13 cellular contexts compared by ENCODE assay signal in the genomic region with DNA sequence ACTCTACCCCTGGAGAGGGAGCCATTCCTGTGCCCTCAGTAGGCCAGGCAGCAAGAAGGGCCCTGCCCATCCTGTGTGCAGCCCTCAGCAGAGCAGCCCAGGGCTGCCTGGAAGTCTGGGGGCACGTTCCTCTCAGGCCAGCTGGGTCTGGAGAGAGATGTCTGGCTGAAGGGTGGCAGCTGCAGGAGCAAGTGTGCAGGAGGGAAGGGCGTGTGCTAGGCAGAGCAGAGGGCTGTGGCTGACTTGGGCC.
DNase-seq lines count a peak whose midpoint lies in the region; ATAC-seq, FAIRE-seq and TF ChIP-seq lines count a peak whose summit lies in the region.
"Had no signal": no experiment of that assay in that cellular context is flagged by ENCODE, and none has a peak within 500 bp of the region (broad histone marks: within the 10 kb centered on the region; RNA-seq: fewer than 3 reads in every experiment).

No MANE protein-coding gene starts in this region.

- no peak for TF ChIP-seq CTCF in breast epithelium (IDR thresholded peaks at IDR 0.05)

- H3K4me3 Mint-ChIP-seq in activated naive CD8-positive, alpha-beta T cell treated with anti-CD3 and anti-CD28 coated beads, Interleukin-2, amount 10 ng/mL, durations not matched to agents 7 days and 5 days, result peak overlapping the region; percentile 49
- no peak overlapping the region for H3K4me3 Mint-ChIP-seq in activated naive CD8-positive, alpha-beta T cell treated with anti-CD3 and anti-CD28 coated beads, Interleukin-2, amount 50 U/mL, for 24 hours
- H3K4me3 Mint-ChIP-seq in central memory CD8-positive, alpha-beta T cell, result no peak overlapping the region
- H3K4me3 Mint-ChIP-seq: nephron progenitor cell had no signal

- no peaks in the 10 kb centered on the region for H3K27me3 ChIP-seq in breast epithelium

- TF ChIP-seq POLR2A in H54 (IDR thresholded peaks at IDR 0.05; ENCODE audit: low read depth, low read length), result no peak
- TF ChIP-seq POLR2A in breast epithelium (IDR thresholded peaks at IDR 0.05), result no peak

- peaks cover 11% of the 10 kb centered on the region for H3K36me3 Mint-ChIP-seq in activated naive CD8-positive, alpha-beta T cell treated with anti-CD3 and anti-CD28 coated beads, Interleukin-2, amount 10 ng/mL, durations not matched to agents 7 days and 5 days
- H3K36me3 Mint-ChIP-seq in activated naive CD8-positive, alpha-beta T cell treated with anti-CD3 and anti-CD28 coated beads, Interleukin-2, amount 50 U/mL, for 24 hours (ENCODE audit: low read depth), result no peaks in the 10 kb centered on the region
- H3K36me3 Mint-ChIP-seq in central memory CD8-positive, alpha-beta T cell (ENCODE audit: insufficient read depth), result peaks cover 16% of the 10 kb centered on the region

- H3K4me3 ChIP-seq in breast epithelium, result no peak overlapping the region

- H3K4me1 ChIP-seq in breast epithelium, result peaks cover 0 to 7% of the 10 kb centered on the region in 2 donors
- H3K4me1 ChIP-seq: Caco-2 had no signal

- intact Hi-C loops in breast epithelium (cut with DNase I; ENCODE audit: low total_unique reads), result loop anchor here (5.0 kb wide), 1 partner anchor 130 kb away; no protein-coding TSS in a partner anchor

- H3K9me3 ChIP-seq in breast epithelium, result no peaks in the 10 kb centered on the region
- H3K9me3 ChIP-seq: Caco-2 had no signal

- H3K27me3 Mint-ChIP-seq in activated naive CD8-positive, alpha-beta T cell treated with anti-CD3 and anti-CD28 coated beads, Interleukin-2, amount 10 ng/mL, durations not matched to agents 7 days and 5 days, result no peaks in the 10 kb centered on the region
- no peaks in the 10 kb centered on the region for H3K27me3 Mint-ChIP-seq in activated naive CD8-positive, alpha-beta T cell treated with anti-CD3 and anti-CD28 coated beads, Interleukin-2, amount 50 U/mL, for 24 hours
- H3K27me3 Mint-ChIP-seq in central memory CD8-positive, alpha-beta T cell, result no peaks in the 10 kb centered on the region

- ATAC-seq in activated naive CD8-positive, alpha-beta T cell treated with anti-CD3 and anti-CD28 coated beads, Interleukin-2, amount 10 ng/mL, durations not matched to agents 7 days and 5 days (ENCODE audit: low read depth), result peak; percentile 9
- no peak for ATAC-seq in activated naive CD8-positive, alpha-beta T cell treated with anti-CD3 and anti-CD28 coated beads, Interleukin-2, amount 50 U/mL, for 24 hours
- ATAC-seq in central memory CD8-positive, alpha-beta T cell (replicated peaks; ENCODE audit: extremely low read depth, poor library complexity, severe bottlenecking), result peak; percentile 37

- POLR2A ChIA-PET in activated naive CD8-positive, alpha-beta T cell treated with anti-CD3 and anti-CD28 coated beads, Interleukin-2, amount 10 ng/mL, durations not matched to agents 7 days and 5 days (lab: Charles Lee), result interaction anchor here (1.0 to 11.8 kb wide), 5 partner anchors 11 to 130 kb away, joined by 3 to 248 read pairs (median 7); no protein-coding TSS in a partner anchor

- H3K36me3 ChIP-seq in breast epithelium, result no peaks in the 10 kb centered on the region

- DNase-seq in activated naive CD8-positive, alpha-beta T cell treated with anti-CD3 and anti-CD28 coated beads, Interleukin-2, amount 10 ng/mL, durations not matched to agents 7 days and 5 days, result no peak
- no peak for DNase-seq in activated naive CD8-positive, alpha-beta T cell treated with anti-CD3 and anti-CD28 coated beads, Interleukin-2, amount 50 U/mL, for 24 hours
- DNase-seq in NCI-H524 treated with DMSO at 0.1 percent for 48 hours (lab: John Stamatoyannopoulos, UW) (peak; percentile 92), H54 (ENCODE audit: insufficient read length, low spot score) (no peak), breast epithelium (ENCODE audit: low spot score in 2 of 2) (no peak), AML-193 (lab: John Stamatoyannopoulos, UW) (no peak)
- no peak for DNase-seq in central memory CD8-positive, alpha-beta T cell (ENCODE audit: low spot score in 2 of 2)
- DNase-seq: Caco-2, left cardiac atrium, NCI-H1930, nephron progenitor cell, right cardiac atrium had no signal

- no peak for FAIRE-seq in H54 (lab: Jason Lieb, UNC)

- H3K27ac Mint-ChIP-seq in activated naive CD8-positive, alpha-beta T cell treated with anti-CD3 and anti-CD28 coated beads, Interleukin-2, amount 10 ng/mL, durations not matched to agents 7 days and 5 days, result peak overlapping the region; percentile 74
- no peak overlapping the region for H3K27ac Mint-ChIP-seq in activated naive CD8-positive, alpha-beta T cell treated with anti-CD3 and anti-CD28 coated beads, Interleukin-2, amount 50 U/mL, for 24 hours
- H3K27ac Mint-ChIP-seq in central memory CD8-positive, alpha-beta T cell (ENCODE audit: low read depth), result no peak overlapping the region
- H3K27ac Mint-ChIP-seq: nephron progenitor cell had no signal

- H3K9me3 Mint-ChIP-seq in activated naive CD8-positive, alpha-beta T cell treated with anti-CD3 and anti-CD28 coated beads, Interleukin-2, amount 10 ng/mL, durations not matched to agents 7 days and 5 days, result no peaks in the 10 kb centered on the region
- no peaks in the 10 kb centered on the region for H3K9me3 Mint-ChIP-seq in activated naive CD8-positive, alpha-beta T cell treated with anti-CD3 and anti-CD28 coated beads, Interleukin-2, amount 50 U/mL, for 24 hours
- no peaks in the 10 kb centered on the region for H3K9me3 Mint-ChIP-seq in central memory CD8-positive, alpha-beta T cell
- H3K9me3 Mint-ChIP-seq: nephron progenitor cell had no signal

- peak overlapping the region; percentile 2 for H3K27ac ChIP-seq in temporal lobe (ENCODE audit: low read depth, low read length)
- no peak overlapping the region for H3K27ac ChIP-seq in breast epithelium

- peaks cover 45% of the 10 kb centered on the region for H3K4me1 Mint-ChIP-seq in activated naive CD8-positive, alpha-beta T cell treated with anti-CD3 and anti-CD28 coated beads, Interleukin-2, amount 10 ng/mL, durations not matched to agents 7 days and 5 days
- peaks cover 60% of the 10 kb centered on the region for H3K4me1 Mint-ChIP-seq in activated naive CD8-positive, alpha-beta T cell treated with anti-CD3 and anti-CD28 coated beads, Interleukin-2, amount 50 U/mL, for 24 hours
- peaks cover 53% of the 10 kb centered on the region for H3K4me1 Mint-ChIP-seq in central memory CD8-positive, alpha-beta T cell
